8 cellular contexts compared by ENCODE assay signal in genomic region chr12:82688035-82688501, GRCh38. TPM values are rescaled to one million over a fixed set of nuclear protein-coding genes. Genes with fewer than 3 reads are reported as not detected.
DNase-seq lines count a peak whose midpoint lies in the region; ATAC-seq and TF ChIP-seq lines count a peak whose summit lies in the region.

No MANE protein-coding gene starts in this region.

- H3K4me3 ChIP-seq in heart right ventricle (peak overlapping the region; percentile 57 to 95 (median 88)), esophagus muscularis mucosa (peak overlapping the region; percentile 84 to 87 (median 84))

- ATAC-seq in heart right ventricle = no peak
- no peak for ATAC-seq in left cardiac atrium
- no peak for ATAC-seq in GM19328 (IDR thresholded peaks at IDR 0.05; ENCODE audit: unreplicated experiment)
- ATAC-seq in HG03520 (IDR thresholded peaks at IDR 0.05; ENCODE audit: unreplicated experiment) = no peak

- peak overlapping the region; percentile 99 for H3K4me3 Mint-ChIP-seq in osteocyte (ENCODE audit: unreplicated experiment)

- DNase-seq in heart right ventricle = no peak
- no peak for DNase-seq in left cardiac atrium
- peak; percentile 44 for DNase-seq in SK-N-DZ (ENCODE audit: low spot score)
- DNase-seq in esophagus muscularis mucosa (ENCODE audit: extremely low spot score) = no peak
- DNase-seq in osteocyte (ENCODE audit: extremely low spot score, unreplicated experiment) = no peak
- DNase-seq in ureter (ENCODE audit: low spot score) = no peak

- H3K4me1 ChIP-seq in heart right ventricle (peaks cover 0 to 15% (median 9%) of the 10 kb centered on the region in 9 donors), esophagus muscularis mucosa (peaks cover 7 to 20% (median 17%) of the 10 kb centered on the region in 4 donors)

- peaks cover 4% of the 10 kb centered on the region for H3K36me3 Mint-ChIP-seq in osteocyte (ENCODE audit: unreplicated experiment)

- no peak for TF ChIP-seq EP300 in esophagus muscularis mucosa (IDR thresholded peaks at IDR 0.05)

- peak overlapping the region; percentile 62 for H3K27ac Mint-ChIP-seq in osteocyte (ENCODE audit: unreplicated experiment)

- peaks cover 24% of the 10 kb centered on the region for H3K4me1 Mint-ChIP-seq in osteocyte (ENCODE audit: unreplicated experiment)

- peaks cover 11% of the 10 kb centered on the region for H3K27me3 Mint-ChIP-seq in osteocyte (ENCODE audit: unreplicated experiment)

- H3K27ac ChIP-seq in heart right ventricle (peak overlapping the region in 6 of 10 donors; percentile 84 to 96 (median 95)), esophagus muscularis mucosa (replicated peaks in 1 of 4) (peak overlapping the region; percentile 82 to 92 (median 91))

- H3K27me3 ChIP-seq in heart right ventricle (no peaks in the 10 kb centered on the region), esophagus muscularis mucosa (no peaks in the 10 kb centered on the region)

- intact Hi-C loops in heart right ventricle (cut with DNase I) = loop anchor here in 7 of 10 donors (5.0 to 10.0 kb wide), 5 partner anchors 569 to 1817 kb away; no protein-coding TSS in a partner anchor
- intact Hi-C loops in left cardiac atrium (cut with DNase I) = loop anchor here in 1 of 2 donors (5.0 kb wide), 1 partner anchor 1709 kb away; no protein-coding TSS in a partner anchor
- intact Hi-C loops in esophagus muscularis mucosa (cut with DNase I) = no loop called here

- TF ChIP-seq CTCF in heart right ventricle (IDR thresholded peaks at IDR 0.05) (peak in 1 of 9 donors; percentile 7), esophagus muscularis mucosa (IDR thresholded peaks at IDR 0.05) (no peak), osteocyte (IDR thresholded peaks at IDR 0.05) (no peak)

- peaks cover 0 to 8% (median 0%) of the 10 kb centered on the region in 9 donors for H3K36me3 ChIP-seq in heart right ventricle
- no peaks in the 10 kb centered on the region for H3K36me3 ChIP-seq in esophagus muscularis mucosa

- no peaks in the 10 kb centered on the region for H3K9me3 Mint-ChIP-seq in osteocyte (ENCODE audit: unreplicated experiment)

- WGBS in heart right ventricle, 2 donors = 3 to 4% methylated on average over 12 of the region's 12 CpGs
- 5% methylated on average over 12 of the region's 12 CpGs for WGBS in esophagus muscularis mucosa

- no peaks in the 10 kb centered on the region for H3K9me3 ChIP-seq in heart right ventricle
- no peaks in the 10 kb centered on the region for H3K9me3 ChIP-seq in esophagus muscularis mucosa

- TF ChIP-seq POLR2A in esophagus muscularis mucosa (IDR thresholded peaks at IDR 0.05; ENCODE audit: low read depth) = no peak

RNA-seq across cellular contexts. Expression of gene TMTC2, which starts 1.4 kb away (rescaled TPM):
- total RNA-seq in heart right ventricle (1 to 10 TPM; 1.6 to 4.4 (median 2.7) TPM), left cardiac atrium (1 to 10 TPM; 3.3 to 5.2 TPM), esophagus muscularis mucosa (1 to 10 TPM; 4.7 to 8.7 (median 7.3) TPM), osteocyte (19.8 and 20.2 TPM in 2 replicates), ureter (41.3 TPM)
- 1 to 10 TPM; 1.8 TPM for polyA plus RNA-seq in heart right ventricle
- polyA plus RNA-seq in SK-N-DZ (2014; cell fraction: cytosol; rRNA removed) = 7.5 and 8.6 TPM in 2 replicates
- 8.1 and 12.1 TPM in 2 replicates for polyA plus RNA-seq in SK-N-DZ (2014; cell fraction: nucleus; rRNA removed)
